Comparison of ENCODE assay signal across 8 cellular contexts in the genomic region with DNA sequence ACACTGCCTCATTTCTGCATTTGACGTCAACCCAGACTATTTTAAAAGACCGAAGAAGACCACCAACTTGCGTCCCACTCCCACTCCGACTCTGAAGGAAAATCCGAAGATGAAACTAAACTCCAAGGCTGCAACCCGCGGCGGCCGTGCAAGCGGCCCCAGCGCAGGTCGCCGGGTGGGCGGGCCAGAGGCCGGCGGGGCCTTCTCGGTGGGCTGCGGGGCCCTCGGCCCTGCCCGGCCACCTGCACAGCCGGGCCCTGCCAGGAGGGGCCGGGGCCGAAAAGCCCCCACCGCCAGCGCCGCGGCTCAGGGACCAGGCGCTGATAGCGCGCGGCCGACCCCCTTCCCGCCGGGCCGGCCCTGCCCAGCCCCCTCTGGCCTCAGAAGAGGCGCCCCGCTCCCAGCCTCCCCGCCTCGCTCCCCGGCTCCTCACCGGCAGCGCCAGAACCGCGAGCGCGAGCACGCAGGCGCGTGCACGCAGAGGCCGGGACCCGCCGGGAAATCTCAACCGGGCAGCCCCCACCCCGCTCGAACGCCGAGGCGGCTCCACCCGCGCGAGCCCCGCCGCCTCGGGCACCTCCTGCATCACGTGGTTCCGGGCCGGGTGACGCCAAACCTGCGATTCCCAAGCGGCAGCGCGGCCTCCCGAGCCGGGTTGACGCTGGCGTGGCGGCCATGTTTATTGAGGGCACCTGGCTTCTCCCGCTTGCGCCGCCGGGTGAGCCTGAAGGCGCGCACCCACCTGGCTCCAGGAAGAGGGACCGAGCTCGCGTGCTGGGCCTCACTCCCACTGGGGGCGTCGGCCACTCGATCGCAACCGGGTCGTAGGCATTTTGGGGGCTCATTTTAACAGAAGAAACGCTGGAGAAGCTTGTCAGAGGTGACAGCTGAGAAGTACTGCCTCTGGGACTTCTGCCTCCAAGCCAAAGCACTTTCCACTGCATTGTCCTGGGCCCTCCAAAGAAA. TPM values are rescaled to one million over a fixed set of nuclear protein-coding genes. Genes with fewer than 3 reads are reported as not detected.
DNase-seq lines count a peak whose midpoint lies in the region; ATAC-seq and TF ChIP-seq lines count a peak whose summit lies in the region.

Gene C7orf25, minus strand, starts transcription at position 589 of the 966 bp plus-strand sequence. CDS start 1,170 bp downstream, outside the sequence.

- H3K4me1 ChIP-seq in SK-N-SH (ENCODE audit: control insufficient read depth in 1 of 2, insufficient read depth in 2 of 2, low read depth in 1 of 2, low read length in 1 of 2) (peaks cover 0 to 16% of the 10 kb centered on the region in 2 experiments; a peak in 2 of 4 replicates), thoracic aorta (ENCODE audit: control insufficient read depth in 1 of 2, low read depth in 2 of 2) (peaks cover 0 to 18% of the 10 kb centered on the region in 2 donors)

- peak within 1 kb of the TSS; percentile 77 for H3K9ac ChIP-seq in SK-N-SH

- H3K36me3 ChIP-seq in SK-N-SH (replicated peaks in 1 of 2; ENCODE audit: control insufficient read depth in 1 of 2, insufficient read depth in 2 of 2, low read length in 1 of 2) (peaks cover 14 to 22% of the 10 kb centered on the region in 2 experiments), thoracic aorta (peaks cover 1% of the 10 kb centered on the region)

- H3K27ac Mint-ChIP-seq in activated naive CD8-positive, alpha-beta T cell, result peak within 1 kb of the TSS; percentile 93
- H3K27ac Mint-ChIP-seq in glutamatergic neuron (ENCODE audit: unreplicated experiment), result peak within 1 kb of the TSS; percentile 93
- peak within 1 kb of the TSS; percentile 89 for H3K27ac Mint-ChIP-seq in osteocyte (ENCODE audit: unreplicated experiment)

- peaks cover 16% of the 10 kb centered on the region; the same call in 1 of the 2 replicates for H3K79me2 ChIP-seq in SK-N-SH (ENCODE audit: insufficient read depth)

- H3K27me3 ChIP-seq in SK-N-SH (ENCODE audit: insufficient read depth) (no peaks in the 10 kb centered on the region), thoracic aorta (replicated peaks; ENCODE audit: insufficient read depth) (no peaks in the 10 kb centered on the region)

- H4K20me1 ChIP-seq in SK-N-SH (ENCODE audit: insufficient read depth), result no peaks in the 10 kb centered on the region

- DNase-seq in GM10248 (ENCODE audit: extremely low spot score), result peak; percentile 94
- peak; percentile 95 for DNase-seq in NCI-H1092 (lab: John Stamatoyannopoulos, UW)
- peak; percentile 100 for DNase-seq in SK-N-SH
- peak; percentile 98 for DNase-seq in glutamatergic neuron
- peak; percentile 98 for DNase-seq in osteocyte (ENCODE audit: extremely low spot score, unreplicated experiment)
- peak; percentile 77 for DNase-seq in thoracic aorta (ENCODE audit: low spot score)

- no peaks in the 10 kb centered on the region for H3K27me3 Mint-ChIP-seq in activated naive CD8-positive, alpha-beta T cell
- H3K27me3 Mint-ChIP-seq in glutamatergic neuron (ENCODE audit: unreplicated experiment) (peaks cover 2% of the 10 kb centered on the region), osteocyte (ENCODE audit: unreplicated experiment) (no peaks in the 10 kb centered on the region)

- CTCF ChIA-PET in GM10248 (lab: Yijun Ruan, JAX) (interaction anchor here (0.7 to 2.9 kb wide), 5 partner anchors 12 to 971 kb away, joined by 3 to 8 read pairs (median 5); no protein-coding TSS in a partner anchor), SK-N-SH (lab: Yijun Ruan, JAX) (interaction anchor here (0.7 to 2.6 kb wide), 8 partner anchors 15 to 971 kb away, joined by 3 to 7 read pairs (median 3); partner anchors contain the start of genes MRPL32 and PSMA2)

- H3F3A ChIP-seq in SK-N-SH (replicated peaks; ENCODE audit: insufficient read depth), result peaks cover 27% of the 10 kb centered on the region

- WGBS in SK-N-SH (ENCODE audit: low lambda C conversion rate), result under 1% methylated on average over 59 of the region's 94 CpGs

- peak; percentile 92 for ATAC-seq in HG02610 (IDR thresholded peaks at IDR 0.05; ENCODE audit: unreplicated experiment)
- ATAC-seq in thoracic aorta (ENCODE audit: insufficient number of reproducible peaks, low FRiP score, low read depth), result peak; percentile 94

- TF ChIP-seq CTCF in GM10248 (IDR thresholded peaks at IDR 0.05; ENCODE audit: control extremely low read depth, extremely low read depth, low read depth, missing control alignments) (no peak), SK-N-SH (IDR thresholded peaks at IDR 0.05) (0 out of 2 replicates have a peak, but pooled peaks have one; percentile 11), glutamatergic neuron (IDR thresholded peaks at IDR 0.05; ENCODE audit: partially characterized antibody, unreplicated experiment) (no peak), osteocyte (IDR thresholded peaks at IDR 0.05) (no peak), thoracic aorta (IDR thresholded peaks at IDR 0.05) (no peak)

- H3K36me3 Mint-ChIP-seq in activated naive CD8-positive, alpha-beta T cell, result peaks cover 3% of the 10 kb centered on the region
- no peaks in the 10 kb centered on the region for H3K36me3 Mint-ChIP-seq in glutamatergic neuron (ENCODE audit: unreplicated experiment)
- peaks cover 25% of the 10 kb centered on the region for H3K36me3 Mint-ChIP-seq in osteocyte (ENCODE audit: unreplicated experiment)

- peak within 1 kb of the TSS; percentile 95 for H3K4me3 Mint-ChIP-seq in activated naive CD8-positive, alpha-beta T cell
- peak within 1 kb of the TSS; percentile 92 for H3K4me3 Mint-ChIP-seq in glutamatergic neuron (ENCODE audit: unreplicated experiment)
- peak within 1 kb of the TSS; percentile 98 for H3K4me3 Mint-ChIP-seq in osteocyte (ENCODE audit: unreplicated experiment)

- H3K9me3 Mint-ChIP-seq in activated naive CD8-positive, alpha-beta T cell (ENCODE audit: low read depth), result no peaks in the 10 kb centered on the region
- H3K9me3 Mint-ChIP-seq in glutamatergic neuron (ENCODE audit: unreplicated experiment) (no peaks in the 10 kb centered on the region), osteocyte (ENCODE audit: unreplicated experiment) (no peaks in the 10 kb centered on the region)

- H2AFZ ChIP-seq in SK-N-SH (ENCODE audit: low read depth), result peak within 1 kb of the TSS; percentile 94

- peaks cover 61% of the 10 kb centered on the region for H3K4me1 Mint-ChIP-seq in activated naive CD8-positive, alpha-beta T cell (ENCODE audit: low read depth)
- H3K4me1 Mint-ChIP-seq in glutamatergic neuron (ENCODE audit: low read depth, unreplicated experiment) (peaks cover 15% of the 10 kb centered on the region), osteocyte (ENCODE audit: unreplicated experiment) (peaks cover 32% of the 10 kb centered on the region)

- no peaks in the 10 kb centered on the region for H3K9me2 ChIP-seq in SK-N-SH

- POLR2A ChIA-PET in GM10248 (lab: Yijun Ruan, JAX), result no interaction called here
- POLR2A ChIA-PET in SK-N-SH (lab: Yijun Ruan, JAX), result interaction anchor here (0.6 to 1.9 kb wide), 2 partner anchors 20 to 927 kb away, joined by 3 to 8 read pairs; partner anchors contain the start of genes MRPL32 and PSMA2

- H3K4me3 ChIP-seq in SK-N-SH (ENCODE audit: low read depth in 2 of 2, low read length in 1 of 2) (peak within 1 kb of the TSS; percentile 81 to 87), thoracic aorta (peak within 1 kb of the TSS; percentile 87)

- peak; percentile 4; the same call in 1 of the 2 replicates for TF ChIP-seq RAD21 in SK-N-SH (IDR thresholded peaks at IDR 0.05; ENCODE audit: low read length)

- TF ChIP-seq EP300 in SK-N-SH (IDR thresholded peaks at IDR 0.05; ENCODE audit: borderline replicate concordance in 1 of 2, low read depth in 1 of 2, low read length in 1 of 2), result peak; percentile 6 to 64; a peak in 2 of 4 replicates

- H3K9me3 ChIP-seq in SK-N-SH (no peaks in the 10 kb centered on the region), thoracic aorta (no peaks in the 10 kb centered on the region)

- peak within 1 kb of the TSS; percentile 85 for H3K4me2 ChIP-seq in SK-N-SH

- peak within 1 kb of the TSS; percentile 7 to 84; a peak in 3 of 4 replicates for H3K27ac ChIP-seq in SK-N-SH (ENCODE audit: low read depth in 2 of 2, low read length in 1 of 2)
- H3K27ac ChIP-seq in thoracic aorta, result peak within 1 kb of the TSS; percentile 23 to 51

TF ChIP-seq in SK-N-SH, 30 proteins besides CTCF, POLR2A, EP300 and RAD21 (continues in another document):
- no peak for TF ChIP-seq EZH2phosphoT487 (IDR thresholded peaks at IDR 0.05; ENCODE audit: borderline replicate concordance, low read depth)
- no peak for TF ChIP-seq JUND (IDR thresholded peaks at IDR 0.05)
- no peak for TF ChIP-seq RCOR1 (IDR thresholded peaks at IDR 0.05; ENCODE audit: low read length)
- no peak for TF ChIP-seq MEF2A (IDR thresholded peaks at IDR 0.05; ENCODE audit: borderline replicate concordance, low read depth)
- no peak for TF ChIP-seq SIN3A (IDR thresholded peaks at IDR 0.05; ENCODE audit: borderline replicate concordance, low read depth, low read length)
- peak; percentile 100 for TF ChIP-seq USF1 (IDR thresholded peaks at IDR 0.05; ENCODE audit: borderline replicate concordance, low read depth)
- TF ChIP-seq, protein P1, sequence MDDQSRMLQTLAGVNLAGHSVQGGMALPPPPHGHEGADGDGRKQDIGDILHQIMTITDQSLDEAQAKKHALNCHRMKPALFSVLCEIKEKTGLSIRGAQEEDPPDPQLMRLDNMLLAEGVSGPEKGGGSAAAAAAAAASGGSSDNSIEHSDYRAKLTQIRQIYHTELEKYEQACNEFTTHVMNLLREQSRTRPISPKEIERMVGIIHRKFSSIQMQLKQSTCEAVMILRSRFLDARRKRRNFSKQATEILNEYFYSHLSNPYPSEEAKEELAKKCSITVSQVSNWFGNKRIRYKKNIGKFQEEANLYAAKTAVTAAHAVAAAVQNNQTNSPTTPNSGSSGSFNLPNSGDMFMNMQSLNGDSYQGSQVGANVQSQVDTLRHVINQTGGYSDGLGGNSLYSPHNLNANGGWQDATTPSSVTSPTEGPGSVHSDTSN (IDR thresholded peaks at IDR 0.05), result no peak
- TF ChIP-seq MAX (IDR thresholded peaks at IDR 0.05; ENCODE audit: low read depth), result peak; percentile 85
- TF ChIP-seq TCF12 (IDR thresholded peaks at IDR 0.05), result no peak
- TF ChIP-seq RXRA (IDR thresholded peaks at IDR 0.05; ENCODE audit: borderline replicate concordance, low read depth), result no peak

RNA-seq across cellular contexts. Expression of gene C7orf25, which starts in this region (rescaled TPM):
- 6.1 and 7.8 TPM in 2 replicates for polyA plus RNA-seq in SK-N-SH (2012; rRNA removed)
- 9.1 and 11.6 TPM in 2 replicates for polyA plus RNA-seq in SK-N-SH (2012; cell fraction: cytosol; rRNA removed)
- 3.9 and 5.4 TPM in 2 replicates for polyA plus RNA-seq in SK-N-SH (2012; cell fraction: nucleus; rRNA removed)
- 3.6 TPM for total RNA-seq in glutamatergic neuron (ENCODE audit: unreplicated experiment)
- total RNA-seq in osteocyte, result 5.9 and 9.9 TPM in 2 replicates
- 10 to 100 TPM; 17.1 to 18.1 TPM for total RNA-seq in thoracic aorta

Comparison
In these comparisons a context has a peak if more than half of its experiments do, and no peak if none do; other contexts are left out.
1. Peak in every context shown above with its lines: DNase-seq, ATAC-seq, H3K4me3 ChIP-seq and H3K27ac ChIP-seq.